Comparison of ENCODE assay signal across 23 cellular contexts in the genomic region with DNA sequence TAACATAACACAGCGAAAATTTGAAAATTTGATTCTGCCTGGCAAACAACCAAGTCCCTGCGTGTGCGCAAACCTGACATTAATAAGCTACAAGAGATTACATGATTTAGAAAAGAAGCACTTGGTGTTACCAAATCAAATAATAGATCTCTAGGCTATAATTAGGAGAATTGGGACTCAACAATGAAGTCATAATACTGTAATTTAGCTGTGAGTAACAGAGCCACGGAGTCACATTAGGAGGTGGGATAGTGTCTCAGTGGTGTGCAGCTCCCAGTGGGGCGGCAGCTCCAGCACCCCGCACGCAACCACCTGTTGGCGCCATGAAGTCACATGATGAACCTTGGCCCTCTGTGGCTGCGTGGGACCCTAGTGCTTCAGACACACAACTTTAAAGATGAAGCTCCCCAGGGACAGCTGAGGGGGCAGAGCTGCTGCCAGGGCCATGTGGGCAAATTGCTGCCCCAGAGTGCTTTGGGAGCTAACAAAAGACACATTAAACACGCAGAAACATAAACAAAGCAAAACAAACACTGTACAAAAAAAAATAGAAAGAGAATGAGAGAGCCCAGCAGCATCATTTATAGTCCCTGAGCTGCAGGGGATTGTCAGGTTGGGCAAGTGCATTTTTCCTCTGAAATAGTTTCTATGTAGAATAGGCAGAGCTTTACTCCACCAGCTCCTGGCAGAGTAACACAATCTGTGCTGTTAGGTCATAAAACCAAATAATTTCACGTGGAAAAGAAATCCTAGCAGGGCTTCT.
A peak's percentile ranks its signal among the peaks of the same experiment; 100 is the strongest.
DNase-seq lines count a peak whose midpoint lies in the region; ATAC-seq lines count a peak whose summit lies in the region.
"Had no signal": no experiment of that assay in that cellular context is flagged by ENCODE, and none has a peak within 500 bp of the region (broad histone marks: within the 10 kb centered on the region; RNA-seq: fewer than 3 reads in every experiment).

No MANE protein-coding gene starts in this region.

- no peak for ATAC-seq in Right ventricle myocardium inferior
- ATAC-seq: GM12878, psoas muscle had no signal

- intact Hi-C loops in Right ventricle myocardium inferior (cut with DNase I) = no loop called here

- DNase-seq in NCI-H146 (lab: John Stamatoyannopoulos, UW) = peak; percentile 12
- no peak for DNase-seq in NCI-H146 treated with DMSO at 0.1 percent for 48 hours (lab: John Stamatoyannopoulos, UW; ENCODE audit: unreplicated experiment)
- DNase-seq in NCI-H2081 (lab: John Stamatoyannopoulos, UW) = peak; percentile 82 to 94
- DNase-seq in NCI-H748 treated with DMSO at 0.1 percent for 48 hours (lab: John Stamatoyannopoulos, UW) = peak; percentile 99
- no peak for DNase-seq in activated CD8-positive, alpha-beta memory T cell treated with anti-CD3 and anti-CD28 coated beads, Interleukin-2, amount 50 U/mL, for 48 hours
- no peak for DNase-seq in NOMO-1 treated with DMSO at 0.1 percent for 48 hours (lab: John Stamatoyannopoulos, UW; ENCODE audit: unreplicated experiment)
- no peak for DNase-seq in Right ventricle myocardium inferior (ENCODE audit: missing footprints)
- DNase-seq in stimulated activated CD4-positive, alpha-beta T cell treated with anti-CD3 and anti-CD28 coated beads, Interleukin-4, amount 100 ng/mL, for 24 hours = no peak
- DNase-seq: 8988T; activated CD4-positive, alpha-beta T cell treated with anti-CD3 and anti-CD28 coated beads for 48 hours; activated naive CD4-positive, alpha-beta T cell; activated T-cell treated with anti-CD3 and anti-CD28 coated beads, Interleukin-2, amount 50 U/mL, for 48 hours; brain microvascular endothelial cell; H9; head of caudate nucleus; kidney glomerular epithelial cell; NCI-H510A; psoas muscle; RPMI8226; stimulated activated CD8-positive, alpha-beta memory T cell treated with anti-CD3 and anti-CD28 coated beads, Interleukin-4, amount 100 ng/mL, for 48 hours; T-helper 2 cell; transverse colon had no signal

Comparison
In these comparisons a context has a peak if more than half of its experiments do, and no peak if none do; other contexts are left out.
1. DNase-seq: peak in NCI-H146 (single experiment), NCI-H2081 (2 of 2) and NCI-H748 treated with DMSO at 0.1 percent for 48 hours (single experiment); none in NCI-H146 treated with DMSO at 0.1 percent for 48 hours (single experiment), activated CD8-positive, alpha-beta memory T cell treated with anti-CD3 and anti-CD28 coated beads, Interleukin-2, amount 50 U/mL, for 48 hours (single experiment), NOMO-1 treated with DMSO at 0.1 percent for 48 hours (single experiment), Right ventricle myocardium inferior (single experiment) and stimulated activated CD4-positive, alpha-beta T cell treated with anti-CD3 and anti-CD28 coated beads, Interleukin-4, amount 100 ng/mL, for 24 hours (single experiment).